In the genomic region with DNA sequence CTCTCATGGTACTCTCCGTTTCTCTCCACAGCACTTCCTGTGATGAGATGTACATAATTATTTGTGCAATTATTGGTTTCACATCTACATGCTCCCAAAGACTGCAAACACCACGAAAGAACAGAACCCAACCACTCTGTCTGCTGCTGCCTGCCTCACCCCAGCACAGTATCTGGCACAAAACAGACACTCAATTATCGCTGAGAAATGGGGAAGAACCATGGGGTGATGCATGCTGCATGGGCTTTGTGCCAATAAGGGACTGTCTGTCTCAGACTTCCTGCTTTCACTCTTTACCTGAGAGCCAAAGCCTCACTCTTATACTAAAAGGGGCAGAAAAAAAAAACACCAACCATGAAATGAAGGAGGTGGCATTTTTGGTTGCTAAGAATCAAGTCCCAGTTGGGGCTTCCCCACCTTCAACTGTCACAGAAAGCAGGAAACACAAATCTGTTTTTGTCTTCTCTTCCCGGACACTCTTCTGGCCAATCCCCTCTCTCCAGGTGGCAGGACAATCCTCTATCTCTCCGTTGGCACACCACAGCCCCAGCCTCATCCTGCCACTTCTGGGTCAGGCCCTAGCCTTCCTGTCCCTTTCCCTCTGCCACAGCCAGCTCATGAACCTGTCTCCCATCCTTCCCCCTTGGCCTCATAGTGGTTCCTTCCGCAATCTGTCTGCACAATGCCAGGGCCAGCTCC, we compare ENCODE assay signal across 8 cellular contexts.
DNase-seq lines count a peak whose midpoint lies in the region; ATAC-seq and TF ChIP-seq lines count a peak whose summit lies in the region.

No MANE protein-coding gene starts in this region.

- H3K27me3 Mint-ChIP-seq in natural killer cell (ENCODE audit: low read depth in 2 of 2) (no peaks in the 10 kb centered on the region), type B pancreatic cell (no peaks in the 10 kb centered on the region)

- peaks cover 8% of the 10 kb centered on the region; the same call in 1 of the 2 replicates for H3K4me1 ChIP-seq in Panc1 (ENCODE audit: control insufficient read depth, insufficient read depth, low read length)

- CTCF ChIA-PET in Panc1 (lab: Charles Lee) = no interaction called here

- in situ Hi-C loops in Panc1 (cut with HindIII; ENCODE audit: low pct_unique_long_range_greater_than_20kb, low sequenced_read_pairs) = no loop called here

- peak; percentile 91 for ATAC-seq in GM18870 (IDR thresholded peaks at IDR 0.05; ENCODE audit: unreplicated experiment)
- ATAC-seq in HG02970 (IDR thresholded peaks at IDR 0.05; ENCODE audit: low FRiP score, unreplicated experiment) = peak; percentile 77
- ATAC-seq in Panc1 = no peak
- ATAC-seq in natural killer cell = peak; percentile 58 to 79 (median 69)

- peak overlapping the region; percentile 29; the same call in 1 of the 2 replicates for H3K27ac ChIP-seq in Panc1 (ENCODE audit: low read length)

- H3K36me3 ChIP-seq in Panc1 (ENCODE audit: control insufficient read depth, insufficient read depth, low read length) = no peaks in the 10 kb centered on the region

- intact Hi-C loops in Panc1 (cut with micrococcal nuclease; ENCODE audit: unreplicated experiment) = no loop called here
- intact Hi-C loops in natural killer cell (cut with micrococcal nuclease) = loop anchor here (1.0 to 5.0 kb wide), 6 partner anchors 15 to 292 kb away; no protein-coding TSS in a partner anchor

- H3K27me3 ChIP-seq in Panc1 (ENCODE audit: control insufficient read depth, insufficient read depth, low read length) = no peaks in the 10 kb centered on the region

- POLR2A ChIA-PET in Panc1 (lab: Charles Lee) = interaction anchor here (0.6 kb wide), 1 partner anchor 55 kb away, joined by 5 read pairs; no protein-coding TSS in a partner anchor

- H3K4me1 Mint-ChIP-seq in natural killer cell = peaks cover 89 to 92% of the 10 kb centered on the region in 2 donors
- H3K4me1 Mint-ChIP-seq in type B pancreatic cell (ENCODE audit: unreplicated experiment) = peaks cover 47% of the 10 kb centered on the region

- no TSS peak for BruUV-seq in Panc1 (replicated peaks; lab: Mats Ljungman, UMichigan)

- no peak overlapping the region for H3K4me3 ChIP-seq in Panc1 (ENCODE audit: low read depth in 2 of 2, low read length in 2 of 2)

- H3K36me3 Mint-ChIP-seq in natural killer cell (no peaks in the 10 kb centered on the region), type B pancreatic cell (peaks cover 5% of the 10 kb centered on the region)

- H3K27ac Mint-ChIP-seq in natural killer cell = peak overlapping the region; percentile 95 to 96
- peak overlapping the region; percentile 10 for H3K27ac Mint-ChIP-seq in type B pancreatic cell

- no peak for DNase-seq in Panc1 (ENCODE audit: low read depth, low spot score)
- peak; percentile 85 for DNase-seq in activated effector memory CD4-positive, alpha-beta T cell treated with anti-CD3 and anti-CD28 coated beads, Interleukin-2, amount 50 U/mL, for 16 hours
- peak; percentile 56 for DNase-seq in natural killer cell
- DNase-seq in type B pancreatic cell (ENCODE audit: extremely low spot score, unreplicated experiment) = no peak
- no peak for DNase-seq in DMS79 (lab: John Stamatoyannopoulos, UW)
- no peak for DNase-seq in SHP77 treated with DMSO at 0.1 percent for 48 hours (lab: John Stamatoyannopoulos, UW)

- no peaks in the 10 kb centered on the region for H3K9me3 ChIP-seq in Panc1 (ENCODE audit: control insufficient read depth, insufficient read depth, low read depth, low read length)

- TF ChIP-seq CTCF in Panc1 (IDR thresholded peaks at IDR 0.05) (no peak), natural killer cell (IDR thresholded peaks at IDR 0.05) (no peak), type B pancreatic cell (conservative IDR thresholded peaks at IDR 0.05) (no peak)

- H3K9me3 Mint-ChIP-seq in natural killer cell (no peaks in the 10 kb centered on the region), type B pancreatic cell (no peaks in the 10 kb centered on the region)

- peak overlapping the region; percentile 78 for H3K4me3 Mint-ChIP-seq in natural killer cell
- H3K4me3 Mint-ChIP-seq in type B pancreatic cell = no peak overlapping the region

Comparison
In these comparisons a context has a peak if more than half of its experiments do, and no peak if none do; other contexts are left out.
1. DNase-seq: peak in activated effector memory CD4-positive, alpha-beta T cell treated with anti-CD3 and anti-CD28 coated beads, Interleukin-2, amount 50 U/mL, for 16 hours (single experiment) and natural killer cell (single experiment); none in Panc1 (single experiment), type B pancreatic cell (single experiment), DMS79 (single experiment) and SHP77 treated with DMSO at 0.1 percent for 48 hours (single experiment).